In the genomic region with DNA sequence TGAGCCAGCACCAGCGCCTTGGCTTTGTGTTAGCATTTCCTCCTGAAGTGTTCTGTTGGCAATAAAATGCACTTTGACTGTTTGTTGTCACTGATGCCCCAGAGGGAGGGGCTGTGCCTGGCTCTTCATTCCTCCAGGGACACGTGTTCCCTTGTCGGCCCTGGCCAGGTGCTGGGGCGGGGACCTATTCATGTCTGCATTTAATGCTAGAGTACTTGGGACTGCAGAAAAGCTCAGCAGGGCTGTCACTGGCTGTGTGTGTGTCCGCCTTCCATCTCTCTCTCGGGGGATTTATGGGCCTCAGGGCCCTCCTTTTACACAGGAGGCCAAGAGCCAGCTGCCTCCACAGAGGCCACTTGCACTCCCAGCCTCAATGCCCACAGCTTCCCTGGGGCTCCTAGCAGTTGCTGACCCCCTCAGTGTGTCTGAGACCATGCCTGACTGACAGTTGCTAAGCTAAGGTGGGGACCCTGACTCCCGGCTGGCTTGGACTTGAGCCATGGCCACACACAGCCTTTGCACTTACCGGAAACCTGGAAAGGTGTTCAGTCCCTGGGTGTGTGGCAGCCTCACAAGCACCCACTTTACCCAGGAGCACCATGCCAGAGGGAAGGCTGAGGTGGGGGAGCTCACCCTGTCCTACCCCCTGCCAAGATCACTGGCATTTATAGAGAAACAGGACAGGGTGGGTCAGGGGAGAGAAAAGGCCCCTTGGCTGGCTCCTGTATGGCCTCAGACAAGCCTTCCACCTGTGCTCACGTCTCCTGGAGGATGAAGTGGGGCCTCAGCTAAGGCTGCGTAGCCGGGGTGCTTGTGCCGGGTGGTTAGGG, we compare ENCODE assay signal across 9 cellular contexts. TPM values are rescaled to one million over a fixed set of nuclear protein-coding genes. Genes with fewer than 3 reads are reported as not detected.
DNase-seq lines count a peak whose midpoint lies in the region; ATAC-seq and TF ChIP-seq lines count a peak whose summit lies in the region.
"Had no signal": no experiment of that assay in that cellular context is flagged by ENCODE, and none has a peak within 500 bp of the region (broad histone marks: within the 10 kb centered on the region; RNA-seq: fewer than 3 reads in every experiment).

No MANE protein-coding gene starts in this region.

- TF ChIP-seq CTCF in activated B cell treated with CpG ODN at 0.5 μM for 24 hours (IDR thresholded peaks at IDR 0.05) (no peak), left lung (IDR thresholded peaks at IDR 0.05) (no peak), upper lobe of right lung (IDR thresholded peaks at IDR 0.05) (no peak)

- peaks cover 3% of the 10 kb centered on the region for H3K36me3 Mint-ChIP-seq in activated naive CD8-positive, alpha-beta T cell treated with anti-CD3 and anti-CD28 coated beads for 36 hours
- H3K36me3 Mint-ChIP-seq in activated naive CD8-positive, alpha-beta T cell treated with anti-CD3 and anti-CD28 coated beads, Interleukin-2, amount 50 U/mL, for 24 hours (ENCODE audit: low read depth) = peaks cover 8% of the 10 kb centered on the region
- peaks cover 77% of the 10 kb centered on the region for H3K36me3 Mint-ChIP-seq in activated B cell treated with CpG ODN at 0.5 μM for 24 hours (ENCODE audit: low read depth)
- H3K36me3 Mint-ChIP-seq in activated CD4-positive, alpha-beta T cell treated with anti-CD3 and anti-CD28 coated beads, Interleukin-2, amount 10 ng/mL, durations not matched to agents 7 days and 5 days (ENCODE audit: low read depth) = peaks cover 20% of the 10 kb centered on the region

- no peak for ATAC-seq in activated naive CD8-positive, alpha-beta T cell treated with anti-CD3 and anti-CD28 coated beads, Interleukin-2, amount 50 U/mL, for 24 hours
- ATAC-seq in activated B cell treated with CpG ODN at 0.5 μM for 24 hours (ENCODE audit: low read depth) (peak; percentile 32), left lung (peak; percentile 74), upper lobe of right lung (peak; percentile 69), HG02642 (IDR thresholded peaks at IDR 0.05; ENCODE audit: poor library complexity, unreplicated experiment) (no peak), GM18907 (IDR thresholded peaks at IDR 0.05; ENCODE audit: unreplicated experiment) (no peak)

- H3K27me3 Mint-ChIP-seq in activated naive CD8-positive, alpha-beta T cell treated with anti-CD3 and anti-CD28 coated beads for 36 hours = no peaks in the 10 kb centered on the region
- H3K27me3 Mint-ChIP-seq in activated naive CD8-positive, alpha-beta T cell treated with anti-CD3 and anti-CD28 coated beads, Interleukin-2, amount 50 U/mL, for 24 hours = no peaks in the 10 kb centered on the region
- H3K27me3 Mint-ChIP-seq in activated B cell treated with CpG ODN at 0.5 μM for 24 hours = no peaks in the 10 kb centered on the region
- H3K27me3 Mint-ChIP-seq in activated CD4-positive, alpha-beta T cell treated with anti-CD3 and anti-CD28 coated beads, Interleukin-2, amount 10 ng/mL, durations not matched to agents 7 days and 5 days = no peaks in the 10 kb centered on the region

- no peak for DNase-seq in activated naive CD8-positive, alpha-beta T cell treated with anti-CD3 and anti-CD28 coated beads for 36 hours
- DNase-seq in activated naive CD8-positive, alpha-beta T cell treated with anti-CD3 and anti-CD28 coated beads, Interleukin-2, amount 50 U/mL, for 24 hours = no peak
- DNase-seq in activated B cell treated with CpG ODN at 0.5 μM for 24 hours (no peak), left lung (peak; percentile 76 to 84), upper lobe of right lung (peak; percentile 82)
- no peak for DNase-seq in activated CD4-positive, alpha-beta T cell treated with anti-CD3 and anti-CD28 coated beads, Interleukin-2, amount 10 ng/mL, durations not matched to agents 7 days and 5 days
- DNase-seq: activated gamma-delta T cell had no signal

- H3K9me3 Mint-ChIP-seq in activated naive CD8-positive, alpha-beta T cell treated with anti-CD3 and anti-CD28 coated beads for 36 hours = no peaks in the 10 kb centered on the region
- no peaks in the 10 kb centered on the region for H3K9me3 Mint-ChIP-seq in activated naive CD8-positive, alpha-beta T cell treated with anti-CD3 and anti-CD28 coated beads, Interleukin-2, amount 50 U/mL, for 24 hours
- H3K9me3 Mint-ChIP-seq in activated B cell treated with CpG ODN at 0.5 μM for 24 hours = no peaks in the 10 kb centered on the region
- H3K9me3 Mint-ChIP-seq in activated CD4-positive, alpha-beta T cell treated with anti-CD3 and anti-CD28 coated beads, Interleukin-2, amount 10 ng/mL, durations not matched to agents 7 days and 5 days = no peaks in the 10 kb centered on the region

- H3K4me3 ChIP-seq in left lung (no peak overlapping the region), upper lobe of right lung (no peak overlapping the region)

- peak overlapping the region; percentile 23 for H3K27ac Mint-ChIP-seq in activated naive CD8-positive, alpha-beta T cell treated with anti-CD3 and anti-CD28 coated beads for 36 hours
- no peak overlapping the region for H3K27ac Mint-ChIP-seq in activated naive CD8-positive, alpha-beta T cell treated with anti-CD3 and anti-CD28 coated beads, Interleukin-2, amount 50 U/mL, for 24 hours
- H3K27ac Mint-ChIP-seq in activated B cell treated with CpG ODN at 0.5 μM for 24 hours = peak overlapping the region; percentile 80
- H3K27ac Mint-ChIP-seq in activated CD4-positive, alpha-beta T cell treated with anti-CD3 and anti-CD28 coated beads, Interleukin-2, amount 10 ng/mL, durations not matched to agents 7 days and 5 days = no peak overlapping the region

- no peaks in the 10 kb centered on the region for H3K9me3 ChIP-seq in left lung
- no peaks in the 10 kb centered on the region for H3K9me3 ChIP-seq in upper lobe of right lung

- H3K27me3 ChIP-seq in left lung (no peaks in the 10 kb centered on the region), upper lobe of right lung (no peaks in the 10 kb centered on the region)

- POLR2A ChIA-PET in activated B cell treated with CpG ODN at 0.5 μM for 24 hours (lab: Charles Lee) = interaction anchor here (0.6 to 4.5 kb wide), 9 partner anchors 8 to 90 kb away, joined by 3 to 26 read pairs (median 4); no protein-coding TSS in a partner anchor
- POLR2A ChIA-PET in activated CD4-positive, alpha-beta T cell treated with anti-CD3 and anti-CD28 coated beads, Interleukin-2, amount 10 ng/mL, durations not matched to agents 7 days and 5 days (lab: Charles Lee) = no interaction called here

- H3K4me3 Mint-ChIP-seq in activated naive CD8-positive, alpha-beta T cell treated with anti-CD3 and anti-CD28 coated beads for 36 hours = no peak overlapping the region
- H3K4me3 Mint-ChIP-seq in activated naive CD8-positive, alpha-beta T cell treated with anti-CD3 and anti-CD28 coated beads, Interleukin-2, amount 50 U/mL, for 24 hours = no peak overlapping the region
- peak overlapping the region; percentile 36 for H3K4me3 Mint-ChIP-seq in activated B cell treated with CpG ODN at 0.5 μM for 24 hours
- H3K4me3 Mint-ChIP-seq in activated CD4-positive, alpha-beta T cell treated with anti-CD3 and anti-CD28 coated beads, Interleukin-2, amount 10 ng/mL, durations not matched to agents 7 days and 5 days = no peak overlapping the region

- CTCF ChIA-PET in activated B cell treated with CpG ODN at 0.5 μM for 24 hours (lab: Charles Lee) = interaction anchor here (1.2 to 9.9 kb wide), 5 partner anchors 17 to 89 kb away, joined by 4 to 145 read pairs (median 9); no protein-coding TSS in a partner anchor
- CTCF ChIA-PET in activated CD4-positive, alpha-beta T cell treated with anti-CD3 and anti-CD28 coated beads, Interleukin-2, amount 10 ng/mL, durations not matched to agents 7 days and 5 days (lab: Charles Lee) = interaction anchor here (0.6 to 2.6 kb wide), 5 partner anchors 9 to 86 kb away, joined by 3 to 8 read pairs (median 6); no protein-coding TSS in a partner anchor

- H3K4me1 Mint-ChIP-seq in activated naive CD8-positive, alpha-beta T cell treated with anti-CD3 and anti-CD28 coated beads for 36 hours = no peaks in the 10 kb centered on the region
- no peaks in the 10 kb centered on the region for H3K4me1 Mint-ChIP-seq in activated naive CD8-positive, alpha-beta T cell treated with anti-CD3 and anti-CD28 coated beads, Interleukin-2, amount 50 U/mL, for 24 hours
- H3K4me1 Mint-ChIP-seq in activated B cell treated with CpG ODN at 0.5 μM for 24 hours = peaks cover 64% of the 10 kb centered on the region
- peaks cover 2% of the 10 kb centered on the region for H3K4me1 Mint-ChIP-seq in activated CD4-positive, alpha-beta T cell treated with anti-CD3 and anti-CD28 coated beads, Interleukin-2, amount 10 ng/mL, durations not matched to agents 7 days and 5 days

- peaks cover 0 to 63% of the 10 kb centered on the region in 2 donors for H3K36me3 ChIP-seq in left lung
- H3K36me3 ChIP-seq in upper lobe of right lung = peaks cover 32% of the 10 kb centered on the region

- intact Hi-C loops in activated B cell treated with CpG ODN at 0.5 μM for 24 hours (cut with micrococcal nuclease) (loop anchor here (5.0 kb wide), 2 partner anchors 34 to 226 kb away; partner anchors contain the start of gene VPS37B), left lung (cut with DNase I) (no loop called here), upper lobe of right lung (cut with DNase I) (no loop called here)

- peak overlapping the region; percentile 4 to 33 for H3K27ac ChIP-seq in left lung
- peak overlapping the region; percentile 11 for H3K27ac ChIP-seq in upper lobe of right lung

- H3K4me1 ChIP-seq in left lung (peaks cover 0 to 39% of the 10 kb centered on the region in 2 donors), upper lobe of right lung (peaks cover 16% of the 10 kb centered on the region)

RNA-seq across cellular contexts. Expression of gene HIP1R, which starts 27.8 kb away (rescaled TPM):
- total RNA-seq in activated naive CD8-positive, alpha-beta T cell treated with anti-CD3 and anti-CD28 coated beads for 36 hours = 10 to 100 TPM; 24.2 to 24.8 TPM
- total RNA-seq in activated B cell treated with CpG ODN at 0.5 μM for 24 hours = 132 and 154 TPM in 2 replicates
- 10 to 100 TPM; 32.0 to 33.1 TPM for total RNA-seq in left lung
- total RNA-seq in upper lobe of right lung = 33.0 TPM
- total RNA-seq in activated CD4-positive, alpha-beta T cell treated with anti-CD3 and anti-CD28 coated beads, Interleukin-2, amount 10 ng/mL, durations not matched to agents 7 days and 5 days = 10 to 100 TPM; 30.7 to 32.7 TPM

RNA-seq across cellular contexts. Expression of gene VPS37B, which starts 32.8 kb away (rescaled TPM):
- total RNA-seq in activated naive CD8-positive, alpha-beta T cell treated with anti-CD3 and anti-CD28 coated beads for 36 hours = 10 to 100 TPM; 27.0 to 28.2 TPM
- total RNA-seq in activated B cell treated with CpG ODN at 0.5 μM for 24 hours (51.4 and 54.1 TPM in 2 replicates), left lung (10 to 100 TPM; 33.9 to 35.8 TPM), upper lobe of right lung (36.3 TPM)
- 10 to 100 TPM; 23.0 to 23.7 TPM for total RNA-seq in activated CD4-positive, alpha-beta T cell treated with anti-CD3 and anti-CD28 coated beads, Interleukin-2, amount 10 ng/mL, durations not matched to agents 7 days and 5 days

Comparison
In these comparisons a context has a peak if more than half of its experiments do, and no peak if none do; other contexts are left out.
1. H3K27ac Mint-ChIP-seq: peak in activated naive CD8-positive, alpha-beta T cell treated with anti-CD3 and anti-CD28 coated beads for 36 hours (single experiment) and activated B cell treated with CpG ODN at 0.5 μM for 24 hours (single experiment); none in activated naive CD8-positive, alpha-beta T cell treated with anti-CD3 and anti-CD28 coated beads, Interleukin-2, amount 50 U/mL, for 24 hours (single experiment) and activated CD4-positive, alpha-beta T cell treated with anti-CD3 and anti-CD28 coated beads, Interleukin-2, amount 10 ng/mL, durations not matched to agents 7 days and 5 days (single experiment).
2. DNase-seq: peak in left lung (2 of 2) and upper lobe of right lung (single experiment); none in activated naive CD8-positive, alpha-beta T cell treated with anti-CD3 and anti-CD28 coated beads for 36 hours (single experiment), activated naive CD8-positive, alpha-beta T cell treated with anti-CD3 and anti-CD28 coated beads, Interleukin-2, amount 50 U/mL, for 24 hours (single experiment), activated B cell treated with CpG ODN at 0.5 μM for 24 hours (single experiment) and activated CD4-positive, alpha-beta T cell treated with anti-CD3 and anti-CD28 coated beads, Interleukin-2, amount 10 ng/mL, durations not matched to agents 7 days and 5 days (single experiment).
3. ATAC-seq: peak in activated B cell treated with CpG ODN at 0.5 μM for 24 hours (single experiment), left lung (single experiment) and upper lobe of right lung (single experiment); none in activated naive CD8-positive, alpha-beta T cell treated with anti-CD3 and anti-CD28 coated beads, Interleukin-2, amount 50 U/mL, for 24 hours (single experiment), HG02642 (single experiment) and GM18907 (single experiment).